Comparison of ENCODE assay signal across 1 cellular context in the genomic region with DNA sequence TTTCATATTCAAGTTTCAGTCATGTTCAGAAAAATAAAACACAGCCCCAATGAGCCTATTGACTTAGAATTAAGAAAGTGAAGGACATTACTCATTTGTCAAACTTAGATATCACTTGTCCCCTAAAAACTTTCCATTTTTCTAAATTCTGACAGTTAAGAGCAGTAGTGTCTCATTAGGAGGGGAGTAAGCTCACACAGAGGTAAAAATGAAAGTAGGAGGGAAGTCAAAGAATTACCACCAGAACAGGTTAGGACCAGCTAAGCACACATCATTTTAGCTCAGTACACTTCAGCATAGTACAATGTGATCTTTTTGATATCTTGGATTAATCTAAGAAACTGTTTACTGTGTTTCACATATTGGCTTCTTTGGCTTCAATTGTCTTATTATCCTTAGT.
TF ChIP-seq lines count a peak whose summit lies in the region.

No MANE protein-coding gene starts in this region.

TF ChIP-seq in IMR-90, 13 proteins besides CTCF, POLR2A, EP300 and RAD21 (continued from another document):
- no peak for TF ChIP-seq MXI1 (IDR thresholded peaks at IDR 0.05; ENCODE audit: borderline replicate concordance, low read depth, low read length)
- no peak for TF ChIP-seq BHLHE40 (IDR thresholded peaks at IDR 0.05; ENCODE audit: low read depth, low read length)
- TF ChIP-seq SMC3 (IDR thresholded peaks at IDR 0.05; ENCODE audit: low read depth, low read length): no peak
- no peak for TF ChIP-seq MAZ (IDR thresholded peaks at IDR 0.05; ENCODE audit: borderline replicate concordance, low read depth, low read length)
